Comparison of ENCODE assay signal across 18 cellular contexts in the genomic region with DNA sequence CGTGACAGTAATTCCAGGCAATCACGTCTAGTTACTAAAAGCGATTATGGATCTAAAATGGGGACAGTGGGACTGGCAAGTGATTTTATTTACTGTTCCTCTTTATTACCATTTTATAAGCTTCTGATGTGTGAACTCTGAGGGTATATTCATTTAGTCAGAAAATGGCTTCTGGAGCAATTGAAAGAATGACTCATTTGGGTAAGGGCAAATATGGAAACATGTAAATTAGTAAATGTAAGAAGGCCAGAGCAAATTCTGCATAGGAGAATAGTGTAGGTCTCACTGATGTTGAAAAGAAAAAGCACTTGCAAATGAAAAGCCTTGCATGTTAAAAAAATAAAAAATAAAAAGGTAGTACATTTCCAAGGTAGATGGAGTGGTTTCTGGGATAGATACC.
"Had no signal": no experiment of that assay in that cellular context is flagged by ENCODE, and none has a peak within 500 bp of the region (broad histone marks: within the 10 kb centered on the region; RNA-seq: fewer than 3 reads in every experiment).

No MANE protein-coding gene starts in this region.

- H3K27ac Mint-ChIP-seq: immature natural killer cell, nephron progenitor cell, type B pancreatic cell had no signal

- H3K9me3 ChIP-seq: heart left ventricle, prostate gland, suprapubic skin had no signal

- H3K36me3 Mint-ChIP-seq: immature natural killer cell, type B pancreatic cell had no signal

- H3K27me3 ChIP-seq: cardiac muscle cell, heart left ventricle, suprapubic skin had no signal

- DNase-seq: activated CD4-positive, alpha-beta T cell treated with anti-CD3 and anti-CD28 coated beads for 1 hour; activated CD4-positive, alpha-beta T cell treated with anti-CD3 and anti-CD28 coated beads, Interleukin-2, amount 50 U/mL, for 4 hours; activated effector memory CD4-positive, alpha-beta T cell treated with Interleukin-2 at 50 U/mL for 16 hours; activated naive CD4-positive, alpha-beta T cell treated with anti-CD3 and anti-CD28 coated beads, Interleukin-2, amount 50 U/mL, for 16 hours; heart left ventricle; immature natural killer cell; nephron progenitor cell; right cardiac atrium; small intestine; stimulated activated CD4-positive, alpha-beta T cell treated with anti-CD3 and anti-CD28 coated beads, Interleukin-4, amount 100 ng/mL, for 4 hours; stimulated activated CD8-positive, alpha-beta memory T cell treated with anti-CD3 and anti-CD28 coated beads, Interleukin-4, amount 100 ng/mL, for 48 hours; stimulated activated naive CD8-positive, alpha-beta T cell treated with anti-CD3 and anti-CD28 coated beads, Interleukin-15, Interleukin-2, amounts not matched to agents 100 U/mL and 50 U/mL, for 24 hours; T1000 had no signal

- H3K4me1 Mint-ChIP-seq: immature natural killer cell had no signal

- H3K27ac ChIP-seq: cardiac muscle cell, heart left ventricle, prostate gland, suprapubic skin, VCaP had no signal

- H3K9me3 Mint-ChIP-seq: nephron progenitor cell, type B pancreatic cell had no signal

- H3K4me1 ChIP-seq: heart left ventricle, prostate gland, suprapubic skin had no signal

- H3K27me3 Mint-ChIP-seq: type B pancreatic cell had no signal

- ATAC-seq: heart left ventricle; right cardiac atrium; stimulated activated naive CD8-positive, alpha-beta T cell treated with anti-CD3 and anti-CD28 coated beads, Interleukin-15, Interleukin-2, amounts not matched to agents 100 U/mL and 50 U/mL, for 24 hours had no signal

- H3K4me3 ChIP-seq: cardiac muscle cell, heart left ventricle, prostate gland, suprapubic skin had no signal

- H3K4me3 Mint-ChIP-seq: immature natural killer cell, nephron progenitor cell, type B pancreatic cell had no signal

- H3K36me3 ChIP-seq: cardiac muscle cell, heart left ventricle, prostate gland, suprapubic skin had no signal
